15 cellular contexts compared by ENCODE assay signal in genomic region chr10:60605476-60605875, GRCh38.
DNase-seq lines count a peak whose midpoint lies in the region.
"Had no signal": no experiment of that assay in that cellular context is flagged by ENCODE, and none has a peak within 500 bp of the region (broad histone marks: within the 10 kb centered on the region; RNA-seq: fewer than 3 reads in every experiment).

No MANE protein-coding gene starts in this region.

- no peak overlapping the region for H3K27ac ChIP-seq in mesenchymal stem cell (ENCODE audit: low read length, poor library complexity, severe bottlenecking)
- H3K27ac ChIP-seq: GM23248 had no signal

- H2BK15ac ChIP-seq in mesenchymal stem cell (ENCODE audit: low read depth, poor library complexity, severe bottlenecking), result no peak overlapping the region

- H3K27me3 ChIP-seq in H7 (ENCODE audit: control insufficient read depth, insufficient read depth, low read length) (no peaks in the 10 kb centered on the region), mesenchymal stem cell (ENCODE audit: control insufficient read depth in 1 of 2, insufficient read depth in 1 of 2, low read length in 2 of 2) (no peaks in the 10 kb centered on the region)
- H3K27me3 ChIP-seq: BE2C had no signal

- no peaks in the 10 kb centered on the region for H3K79me1 ChIP-seq in mesenchymal stem cell (replicated peaks; ENCODE audit: low read length, poor library complexity, severe bottlenecking)

- H3K4me3 ChIP-seq in H7 (ENCODE audit: insufficient read depth, low read depth, low read length) (no peak overlapping the region), mesenchymal stem cell (ENCODE audit: insufficient read depth in 1 of 2, low read depth in 1 of 2, low read length in 2 of 2) (no peak overlapping the region)
- H3K4me3 ChIP-seq: GM23248 had no signal

- H2BK12ac ChIP-seq in mesenchymal stem cell (ENCODE audit: low read length in 2 of 2), result no peak overlapping the region

- H2BK120ac ChIP-seq in mesenchymal stem cell (ENCODE audit: low read depth, low read length), result no peak overlapping the region

- peak; percentile 18 for DNase-seq in RPMI7951 (ENCODE audit: low read depth)
- peak; percentile 52 for DNase-seq in globus pallidus (ENCODE audit: low spot score)
- peak; percentile 59 for DNase-seq in pons (ENCODE audit: low spot score)
- no peak for DNase-seq in H7
- no peak for DNase-seq in SHP77 (lab: John Stamatoyannopoulos, UW)
- no peak for DNase-seq in mesenchymal stem cell
- DNase-seq: ACHN; BE2C; C1 segment of cervical spinal cord; Caco-2; CD4-positive, CD25-positive, alpha-beta regulatory T cell; CD8-positive, alpha-beta memory T cell; GDM1; GM23248; HFFc6 had no signal

- no peak overlapping the region for H2AFZ ChIP-seq in mesenchymal stem cell (ENCODE audit: low read depth, low read length)
- H2AFZ ChIP-seq: GM23248 had no signal

- H3K4me2 ChIP-seq in mesenchymal stem cell (ENCODE audit: low read length, poor library complexity, severe bottlenecking), result no peak overlapping the region

- no peak overlapping the region for H3K18ac ChIP-seq in mesenchymal stem cell (ENCODE audit: low read depth in 1 of 2, low read length in 2 of 2)

- no peak overlapping the region for H3K23ac ChIP-seq in mesenchymal stem cell (ENCODE audit: low read length in 2 of 2)

- no peak overlapping the region for H3K9ac ChIP-seq in mesenchymal stem cell (ENCODE audit: low read length)
- H3K9ac ChIP-seq: GM23248 had no signal

- H3K36me3 ChIP-seq in H7 (replicated peaks; ENCODE audit: control insufficient read depth, insufficient read depth, low read length), result no peaks in the 10 kb centered on the region
- H3K36me3 ChIP-seq in mesenchymal stem cell (ENCODE audit: control insufficient read depth in 1 of 2, insufficient read depth in 2 of 2, low read depth in 1 of 2, low read length in 2 of 2), result no peaks in the 10 kb centered on the region
- H3K36me3 ChIP-seq: BE2C had no signal

- no peaks in the 10 kb centered on the region for H3K4me1 ChIP-seq in mesenchymal stem cell (ENCODE audit: control insufficient read depth, insufficient read depth, low read depth, low read length)
- H3K4me1 ChIP-seq: BE2C, Caco-2 had no signal

- H4K8ac ChIP-seq in mesenchymal stem cell (ENCODE audit: low read length), result no peak overlapping the region

- H4K91ac ChIP-seq in mesenchymal stem cell (ENCODE audit: low read length), result no peak overlapping the region

- no peak overlapping the region for H3K4ac ChIP-seq in mesenchymal stem cell (ENCODE audit: low read depth in 1 of 2, low read length in 2 of 2)

- no peak overlapping the region for H2AK5ac ChIP-seq in mesenchymal stem cell (ENCODE audit: low read length, severe bottlenecking)

- no peak overlapping the region for H3K14ac ChIP-seq in mesenchymal stem cell (ENCODE audit: low read length in 2 of 2)

- no peak overlapping the region for H2BK5ac ChIP-seq in mesenchymal stem cell (ENCODE audit: low read depth, low read length, poor library complexity, severe bottlenecking)

- no peaks in the 10 kb centered on the region for H3K9me3 ChIP-seq in mesenchymal stem cell (ENCODE audit: control insufficient read depth, low read length)
- H3K9me3 ChIP-seq: BE2C, Caco-2 had no signal

Comparison
In these comparisons a context has a peak if more than half of its experiments do, and no peak if none do; other contexts are left out.
1. DNase-seq: peak in RPMI7951 (single experiment), globus pallidus (single experiment) and pons (single experiment); none in H7 (single experiment), SHP77 (0 of 2) and mesenchymal stem cell (single experiment).